10 cellular contexts compared by ENCODE assay signal in the genomic region with DNA sequence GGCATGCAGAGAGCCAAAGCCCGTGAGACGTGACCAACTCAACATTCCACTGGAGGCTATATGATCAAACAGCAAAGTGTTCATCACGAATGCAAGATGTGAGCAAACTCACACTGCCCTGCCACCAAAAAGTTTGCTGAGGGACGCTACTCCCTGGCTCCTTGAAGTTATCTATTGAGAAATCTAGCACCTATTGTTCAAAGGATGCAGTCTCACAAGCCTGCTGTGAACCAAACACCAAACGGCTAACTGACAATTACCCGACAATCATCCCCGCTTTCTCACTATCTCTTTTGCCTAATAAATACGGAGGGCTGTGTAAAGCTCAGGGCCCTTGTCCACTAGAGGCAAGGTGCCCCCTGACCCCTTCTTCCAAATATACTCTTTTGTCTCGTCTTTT. TPM values are rescaled to one million over a fixed set of nuclear protein-coding genes. Genes with fewer than 3 reads are reported as not detected.
DNase-seq lines count a peak whose midpoint lies in the region; ATAC-seq lines count a peak whose summit lies in the region.
"Not testable (repeated sequence)": the region's sequence is repeated elsewhere in the genome, so short reads cannot be mapped to it uniquely, and the experiment has no call there.
"Had no signal": no experiment of that assay in that cellular context is flagged by ENCODE, and none has a peak within 500 bp of the region (broad histone marks: within the 10 kb centered on the region; RNA-seq: fewer than 3 reads in every experiment).

No MANE protein-coding gene starts in this region.

- peak; percentile 15 for DNase-seq in activated CD4-positive, CD25-positive, alpha-beta regulatory T cell treated with anti-CD3 and anti-CD28 coated beads, Interleukin-2, amount 50 U/mL, for 72 hours
- DNase-seq in activated effector memory CD4-positive, alpha-beta T cell treated with anti-CD3 and anti-CD28 coated beads, Interleukin-2, amount 50 U/mL, for 16 hours = peak; percentile 38
- DNase-seq in central memory CD8-positive, alpha-beta T cell (ENCODE audit: low spot score in 2 of 2) = peak in 1 of 2 donors; percentile 18
- DNase-seq in immature natural killer cell = peak in 2 of 3 donors; percentile 19 to 24
- not testable (repeated sequence) for DNase-seq in natural killer cell treated with Interleukin-12 subunit alpha and Interleukin-12 subunit beta and Interleukin-15 and Interleukin-18, amount 100 ng/mL, for 72 hours (ENCODE audit: low spot score); stimulated activated effector memory CD8-positive, alpha-beta T cell treated with anti-CD3 and anti-CD28 coated beads, Interleukin-12 subunit alpha, Interleukin-12 subunit beta, amount 100 ng/mL, for 72 hours (ENCODE audit: low spot score in 2 of 2)

- H3K9me3 Mint-ChIP-seq in central memory CD8-positive, alpha-beta T cell; immature natural killer cell; natural killer cell treated with Interleukin-12 subunit alpha and Interleukin-12 subunit beta and Interleukin-15 and Interleukin-18, amount 100 ng/mL, for 72 hours; stimulated activated effector memory CD8-positive, alpha-beta T cell treated with anti-CD3 and anti-CD28 coated beads, Interleukin-12 subunit alpha, Interleukin-12 subunit beta, amount 100 ng/mL, for 72 hours: not testable (repeated sequence)

- H3K4me1 Mint-ChIP-seq in central memory CD8-positive, alpha-beta T cell = peaks cover 49% of the 10 kb centered on the region
- H3K4me1 Mint-ChIP-seq in immature natural killer cell = peaks cover 53 to 54% of the 10 kb centered on the region in 2 donors
- peaks cover 42 to 49% of the 10 kb centered on the region in 2 donors for H3K4me1 Mint-ChIP-seq in natural killer cell treated with Interleukin-12 subunit alpha and Interleukin-12 subunit beta and Interleukin-15 and Interleukin-18, amount 100 ng/mL, for 72 hours (ENCODE audit: low read depth in 2 of 2)
- peaks cover 63% of the 10 kb centered on the region for H3K4me1 Mint-ChIP-seq in stimulated activated effector memory CD8-positive, alpha-beta T cell treated with anti-CD3 and anti-CD28 coated beads, Interleukin-12 subunit alpha, Interleukin-12 subunit beta, amount 100 ng/mL, for 72 hours

- peak; percentile 21 for ATAC-seq in central memory CD8-positive, alpha-beta T cell (replicated peaks; ENCODE audit: extremely low read depth, poor library complexity, severe bottlenecking)
- not testable (repeated sequence) for ATAC-seq in natural killer cell treated with Interleukin-12 subunit alpha and Interleukin-12 subunit beta and Interleukin-15 and Interleukin-18, amount 100 ng/mL, for 72 hours; stimulated activated effector memory CD8-positive, alpha-beta T cell treated with anti-CD3 and anti-CD28 coated beads, Interleukin-12 subunit alpha, Interleukin-12 subunit beta, amount 100 ng/mL, for 72 hours

- H3K27ac Mint-ChIP-seq in central memory CD8-positive, alpha-beta T cell (ENCODE audit: low read depth) = not testable (repeated sequence)
- H3K27ac Mint-ChIP-seq in immature natural killer cell = peak overlapping the region; percentile 62 to 87 (median 76)
- H3K27ac Mint-ChIP-seq in natural killer cell treated with Interleukin-12 subunit alpha and Interleukin-12 subunit beta and Interleukin-15 and Interleukin-18, amount 100 ng/mL, for 72 hours = peak overlapping the region; percentile 61 to 89
- H3K27ac Mint-ChIP-seq in stimulated activated effector memory CD8-positive, alpha-beta T cell treated with anti-CD3 and anti-CD28 coated beads, Interleukin-12 subunit alpha, Interleukin-12 subunit beta, amount 100 ng/mL, for 72 hours = peak overlapping the region; percentile 48

- not testable (repeated sequence) for H3K36me3 Mint-ChIP-seq in central memory CD8-positive, alpha-beta T cell (ENCODE audit: insufficient read depth); immature natural killer cell
- peaks cover 20% of the 10 kb centered on the region for H3K36me3 Mint-ChIP-seq in natural killer cell treated with Interleukin-12 subunit alpha and Interleukin-12 subunit beta and Interleukin-15 and Interleukin-18, amount 100 ng/mL, for 72 hours
- peaks cover 100% of the 10 kb centered on the region for H3K36me3 Mint-ChIP-seq in stimulated activated effector memory CD8-positive, alpha-beta T cell treated with anti-CD3 and anti-CD28 coated beads, Interleukin-12 subunit alpha, Interleukin-12 subunit beta, amount 100 ng/mL, for 72 hours

- H3K4me3 Mint-ChIP-seq in central memory CD8-positive, alpha-beta T cell; stimulated activated effector memory CD8-positive, alpha-beta T cell treated with anti-CD3 and anti-CD28 coated beads, Interleukin-12 subunit alpha, Interleukin-12 subunit beta, amount 100 ng/mL, for 72 hours: not testable (repeated sequence)
- H3K4me3 Mint-ChIP-seq in immature natural killer cell = peak overlapping the region; percentile 9 to 61 (median 44)
- peak overlapping the region; percentile 39 for H3K4me3 Mint-ChIP-seq in natural killer cell treated with Interleukin-12 subunit alpha and Interleukin-12 subunit beta and Interleukin-15 and Interleukin-18, amount 100 ng/mL, for 72 hours

- not testable (repeated sequence) for H3K27me3 Mint-ChIP-seq in central memory CD8-positive, alpha-beta T cell; immature natural killer cell (ENCODE audit: low read depth in 3 of 3); natural killer cell treated with Interleukin-12 subunit alpha and Interleukin-12 subunit beta and Interleukin-15 and Interleukin-18, amount 100 ng/mL, for 72 hours

RNA-seq across cellular contexts. Expression of a gene that starts 13.6 kb away (rescaled TPM):
- 10 to 100 TPM in 2 of 3 donors, 1 to 10 TPM in 1; 6.5 to 21.9 (median 10.9) TPM for polyA plus RNA-seq in immature natural killer cell
- 100 to 1,000 TPM; 126 to 462 TPM for total RNA-seq in natural killer cell treated with Interleukin-12 subunit alpha and Interleukin-12 subunit beta and Interleukin-15 and Interleukin-18, amount 100 ng/mL, for 72 hours
- total RNA-seq: GM23248, H1, H7 had no signal
- polyA plus RNA-seq: BJ, GM23248, H1 had no signal

RNA-seq across cellular contexts. Expression of a gene that starts 34.4 kb away (rescaled TPM):
- 100 to 1,000 TPM; 400 to 579 (median 427) TPM for polyA plus RNA-seq in immature natural killer cell
- total RNA-seq in natural killer cell treated with Interleukin-12 subunit alpha and Interleukin-12 subunit beta and Interleukin-15 and Interleukin-18, amount 100 ng/mL, for 72 hours = 100 to 1,000 TPM; 417 to 446 TPM
